In genomic region chr7:23012186-23012585, GRCh38 we compare ENCODE assay signal across 11 cellular contexts. TPM values are rescaled to one million over a fixed set of nuclear protein-coding genes. Genes with fewer than 3 reads are reported as not detected.
DNase-seq lines count a peak whose midpoint lies in the region; ATAC-seq, FAIRE-seq and TF ChIP-seq lines count a peak whose summit lies in the region.
"Had no signal": no experiment of that assay in that cellular context is flagged by ENCODE, and none has a peak within 500 bp of the region (broad histone marks: within the 10 kb centered on the region; RNA-seq: fewer than 3 reads in every experiment).

No MANE protein-coding gene starts in this region.

- H3K36me3 ChIP-seq in H7 (replicated peaks; ENCODE audit: control insufficient read depth, insufficient read depth, low read length), result no peaks in the 10 kb centered on the region
- no peaks in the 10 kb centered on the region; the same call in 1 of the 2 replicates for H3K36me3 ChIP-seq in Panc1 (ENCODE audit: control insufficient read depth, insufficient read depth, low read length)
- H3K36me3 ChIP-seq in small intestine (ENCODE audit: control insufficient read depth in 2 of 2, insufficient read depth in 2 of 2, low read length in 2 of 2), result no peaks in the 10 kb centered on the region

- POLR2A ChIA-PET in Panc1 (lab: Charles Lee), result no interaction called here

- TF ChIP-seq CTCF in Panc1 (IDR thresholded peaks at IDR 0.05), result no peak
- no peak for TF ChIP-seq CTCF in fibroblast of pulmonary artery (IDR thresholded peaks at IDR 0.05; ENCODE audit: low read length, missing control alignments)

- no peak for DNase-seq in H7
- DNase-seq in Panc1 (ENCODE audit: low read depth, low spot score), result no peak
- no peak for DNase-seq in fibroblast of pulmonary artery (ENCODE audit: low read depth)
- peak; percentile 16 for DNase-seq in small intestine
- DNase-seq in HuH-7.5 (ENCODE audit: low spot score), result no peak
- no peak for DNase-seq in stimulated activated CD4-positive, alpha-beta T cell treated with anti-CD3 and anti-CD28 coated beads, Interleukin-2, amount 100 ng/mL, for 24 hours
- DNase-seq: activated T-cell treated with anti-CD3 and anti-CD28 coated beads, Interleukin-2, amount 50 U/mL, for 4 hours; NCI-H2029; T1000 had no signal

- H3K4me3 ChIP-seq in H7 (ENCODE audit: insufficient read depth, low read depth, low read length), result peak overlapping the region; percentile 88
- H3K4me3 ChIP-seq in Panc1 (ENCODE audit: low read depth in 2 of 2, low read length in 2 of 2), result peak overlapping the region; percentile 75 to 85; a peak in 2 of 4 replicates
- peak overlapping the region; percentile 80 for H3K4me3 ChIP-seq in fibroblast of pulmonary artery (replicated peaks; ENCODE audit: low read depth, low read length)
- peak overlapping the region in 1 of 2 donors; percentile 91 for H3K4me3 ChIP-seq in small intestine (ENCODE audit: low read depth in 1 of 2, low read length in 2 of 2)

- intact Hi-C loops in Panc1 (cut with micrococcal nuclease; ENCODE audit: unreplicated experiment), result no loop called here

- in situ Hi-C loops in Panc1 (cut with HindIII; ENCODE audit: low pct_unique_long_range_greater_than_20kb, low sequenced_read_pairs), result no loop called here

- H3K4me1 ChIP-seq in Panc1 (ENCODE audit: control insufficient read depth, insufficient read depth, low read length), result peaks cover 16% of the 10 kb centered on the region
- H3K4me1 ChIP-seq in small intestine (ENCODE audit: control insufficient read depth in 2 of 2, insufficient read depth in 1 of 2, low read depth in 1 of 2, low read length in 1 of 2), result no peaks in the 10 kb centered on the region

- CTCF ChIA-PET in Panc1 (lab: Charles Lee), result interaction anchor here (0.6 kb wide), 1 partner anchor 45 kb away, joined by 3 read pairs; no protein-coding TSS in a partner anchor

- no peak overlapping the region; the same call in 1 of the 2 replicates for H3K27ac ChIP-seq in Panc1 (ENCODE audit: low read length)
- no peak overlapping the region for H3K27ac ChIP-seq in small intestine (ENCODE audit: low read depth in 1 of 2, low read length in 1 of 2)

- H3K27me3 ChIP-seq in H7 (ENCODE audit: control insufficient read depth, insufficient read depth, low read length), result no peaks in the 10 kb centered on the region
- H3K27me3 ChIP-seq in Panc1 (ENCODE audit: control insufficient read depth, insufficient read depth, low read length), result no peaks in the 10 kb centered on the region
- no peaks in the 10 kb centered on the region for H3K27me3 ChIP-seq in small intestine (ENCODE audit: control insufficient read depth in 2 of 2, insufficient read depth in 2 of 2, low read length in 2 of 2)

- WGBS in small intestine, 3 donors, result 58 to 64% (median 61%) methylated on average over 6 of the region's 6 CpGs

- no peak for FAIRE-seq in small intestine (lab: Jason Lieb, UNC)

- ATAC-seq in Panc1, result no peak
- no peak for ATAC-seq in GM19467 (IDR thresholded peaks at IDR 0.05; ENCODE audit: unreplicated experiment)
- ATAC-seq: activated T-cell treated with anti-CD3 and anti-CD28 coated beads, Interleukin-2, amount 50 U/mL, for 4 hours; left colon had no signal

- BruUV-seq in Panc1 (replicated peaks; lab: Mats Ljungman, UMichigan), result TSS peak; percentile 66

- H3K9me3 ChIP-seq in Panc1 (ENCODE audit: control insufficient read depth, insufficient read depth, low read depth, low read length), result no peaks in the 10 kb centered on the region
- no peaks in the 10 kb centered on the region for H3K9me3 ChIP-seq in small intestine (ENCODE audit: control insufficient read depth, low read depth)

RNA-seq across cellular contexts. Expression of gene HYCC1, which starts 1.7 kb away (rescaled TPM):
- total RNA-seq in H7 (2014; rRNA removed; shearing (Covaris generic)), result 62.9 and 91.6 TPM in 2 replicates
- 52.3 TPM for total RNA-seq in Panc1 (2021; ENCODE audit: unreplicated experiment)
- 17.2 TPM for polyA plus RNA-seq in Panc1 (2012; ENCODE audit: insufficient read length)
- polyA plus RNA-seq in small intestine, result 10 to 100 TPM in 1 of 3 donors, 1 to 10 TPM in 2; 4.0 to 15.9 (median 5.7) TPM
